ENCODE assay signal across 8 cellular contexts in the genomic region with DNA sequence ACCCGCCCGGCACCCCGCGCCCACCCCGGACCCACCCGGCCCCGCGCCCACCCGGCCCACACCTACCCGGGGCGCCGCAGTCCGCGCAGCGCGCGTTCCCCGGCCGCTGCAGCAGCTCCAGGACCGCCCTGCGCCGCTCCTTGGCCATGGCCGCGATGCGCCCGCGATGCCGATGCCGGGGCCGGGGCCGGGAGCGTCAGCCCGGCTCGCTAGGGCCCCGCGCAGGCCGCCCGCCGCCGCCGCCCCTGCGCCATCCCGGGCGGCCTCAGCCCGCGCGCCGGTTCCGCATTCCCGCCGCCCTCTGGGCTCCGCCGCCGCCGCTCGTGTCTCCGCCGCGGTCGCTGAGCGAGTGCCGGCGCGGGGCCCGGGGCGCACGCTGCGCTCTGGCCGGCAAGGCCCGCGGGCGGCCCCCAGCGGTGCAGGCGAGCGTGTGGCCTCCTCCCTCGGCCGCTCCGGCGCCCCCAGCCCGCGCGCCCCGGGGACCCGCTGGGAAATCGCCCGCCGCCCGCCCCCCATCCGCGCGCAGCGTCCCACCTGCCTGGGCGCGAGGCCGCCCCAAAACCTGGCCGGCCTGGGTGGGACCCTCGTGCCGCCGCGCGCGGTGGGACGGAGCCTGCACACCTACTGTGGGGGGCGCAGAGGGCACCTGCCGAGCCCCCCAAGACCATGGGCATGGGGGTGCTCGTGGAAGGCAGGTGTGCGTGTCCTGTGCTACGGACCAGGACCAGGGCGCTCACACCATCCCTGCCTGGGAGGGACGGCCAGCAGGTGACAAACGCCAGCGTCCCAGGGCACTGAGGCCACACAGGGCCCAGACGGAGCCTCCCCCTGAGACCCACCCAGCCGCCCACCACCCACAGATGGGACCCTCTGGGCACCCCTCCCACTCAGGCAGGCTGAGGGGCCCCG. TPM values are rescaled to one million over a fixed set of nuclear protein-coding genes. Genes with fewer than 3 reads are reported as not detected.
A peak's percentile ranks its signal among the peaks of the same experiment; 100 is the strongest.
DNase-seq lines count a peak whose midpoint lies in the region; ATAC-seq and TF ChIP-seq lines count a peak whose summit lies in the region.

A gene with protein sequence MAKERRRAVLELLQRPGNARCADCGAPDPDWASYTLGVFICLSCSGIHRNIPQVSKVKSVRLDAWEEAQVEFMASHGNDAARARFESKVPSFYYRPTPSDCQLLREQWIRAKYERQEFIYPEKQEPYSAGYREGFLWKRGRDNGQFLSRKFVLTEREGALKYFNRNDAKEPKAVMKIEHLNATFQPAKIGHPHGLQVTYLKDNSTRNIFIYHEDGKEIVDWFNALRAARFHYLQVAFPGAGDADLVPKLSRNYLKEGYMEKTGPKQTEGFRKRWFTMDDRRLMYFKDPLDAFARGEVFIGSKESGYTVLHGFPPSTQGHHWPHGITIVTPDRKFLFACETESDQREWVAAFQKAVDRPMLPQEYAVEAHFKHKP (minus strand): TSS at position 351 of the 909 bp plus-strand sequence. CDS start 203 bp downstream, at position 148.

- H3K9me3 Mint-ChIP-seq in H9, result peaks cover 0 to 3% of the 10 kb centered on the region in 2 experiments; a peak in 1 of 5 replicates
- no peaks in the 10 kb centered on the region for H3K9me3 Mint-ChIP-seq in activated naive CD4-positive, alpha-beta T cell treated with anti-CD3 and anti-CD28 coated beads for 36 hours

- no peak within 1 kb of the TSS for H3K4ac ChIP-seq in H9 (ENCODE audit: low read depth, low read length)

- peaks cover 41% of the 10 kb centered on the region for H3K27me3 Mint-ChIP-seq in H9 (ENCODE audit: low read depth)
- peaks cover 7% of the 10 kb centered on the region for H3K27me3 Mint-ChIP-seq in activated naive CD4-positive, alpha-beta T cell treated with anti-CD3 and anti-CD28 coated beads for 36 hours (ENCODE audit: low read depth)

- no peak within 1 kb of the TSS for H3K27ac ChIP-seq in H9 (ENCODE audit: insufficient read length, low read depth, low read length)
- H3K27ac ChIP-seq in PC-3 (ENCODE audit: low read length), result no peak within 1 kb of the TSS

- H3K4me2 ChIP-seq in H9 (ENCODE audit: insufficient read depth, insufficient read length, low read length) (peak within 1 kb of the TSS; percentile 61), PC-3 (ENCODE audit: low read length) (peak within 1 kb of the TSS; percentile 85)

- no peak within 1 kb of the TSS for H2BK15ac ChIP-seq in H9 (ENCODE audit: low read depth, low read length)

- H2AFZ ChIP-seq in H9 (ENCODE audit: low read length) (no peak within 1 kb of the TSS), PC-3 (ENCODE audit: low read length) (peak within 1 kb of the TSS; percentile 50)

- H4K8ac ChIP-seq in H9 (replicated peaks; ENCODE audit: insufficient read length, low read depth, low read length), result no peak within 1 kb of the TSS

- no peaks in the 10 kb centered on the region for H3K9me2 ChIP-seq in PC-3 (replicated peaks; ENCODE audit: low read length)

- peak within 1 kb of the TSS; percentile 74 for H3K4me3 ChIP-seq in PC-3 (ENCODE audit: low read length)

- no peak within 1 kb of the TSS for H3K18ac ChIP-seq in H9 (ENCODE audit: insufficient read length, low read depth, low read length)

- intact Hi-C loops in PC-3 (cut with micrococcal nuclease), result no loop called here
- intact Hi-C loops in activated naive CD4-positive, alpha-beta T cell treated with anti-CD3 and anti-CD28 coated beads for 36 hours (cut with micrococcal nuclease), result loop anchor here (1.0 kb wide), 2 partner anchors 46 to 168 kb away; no protein-coding TSS in a partner anchor
- intact Hi-C loops in left ventricle myocardium superior (cut with micrococcal nuclease), result no loop called here
- intact Hi-C loops in posterior cingulate gyrus (cut with DNase I), result loop anchor here (2.0 kb wide), 1 partner anchor 42 kb away; no protein-coding TSS in a partner anchor

- H3K79me2 ChIP-seq in H9 (ENCODE audit: insufficient read depth, low read length), result no peaks in the 10 kb centered on the region
- H3K79me2 ChIP-seq in PC-3 (ENCODE audit: low read length), result peaks cover 12% of the 10 kb centered on the region; the same call in 1 of the 2 replicates

- no peak within 1 kb of the TSS for H3K9ac ChIP-seq in H9 (ENCODE audit: extremely low read depth, insufficient read length, low read length)
- H3K9ac ChIP-seq in PC-3 (ENCODE audit: low read length), result no peak within 1 kb of the TSS

- no peak within 1 kb of the TSS for H3K27ac Mint-ChIP-seq in H9
- no peak within 1 kb of the TSS for H3K27ac Mint-ChIP-seq in activated naive CD4-positive, alpha-beta T cell treated with anti-CD3 and anti-CD28 coated beads for 36 hours

- no peak within 1 kb of the TSS for H3K23ac ChIP-seq in H9 (ENCODE audit: insufficient read length, low read depth, low read length)

- no peaks in the 10 kb centered on the region for H3K36me3 ChIP-seq in PC-3 (ENCODE audit: low read depth, low read length)

- peaks cover 5% of the 10 kb centered on the region for H3K23me2 ChIP-seq in H9 (ENCODE audit: insufficient read length, low read depth, low read length, poor library complexity, severe bottlenecking)

- BruUV-seq in PC-3 (replicated peaks; lab: Mats Ljungman, UMichigan), result no TSS peak

- H3K4me3 Mint-ChIP-seq in H9, result peak within 1 kb of the TSS; percentile 53 to 80
- H3K4me3 Mint-ChIP-seq in activated naive CD4-positive, alpha-beta T cell treated with anti-CD3 and anti-CD28 coated beads for 36 hours, result peak within 1 kb of the TSS; percentile 49

- no peak within 1 kb of the TSS for H4K5ac ChIP-seq in H9 (ENCODE audit: insufficient read length, low read depth, low read length)

- H2BK20ac ChIP-seq in H9 (ENCODE audit: low read depth, low read length, poor library complexity, severe bottlenecking), result no peak within 1 kb of the TSS

- no peak within 1 kb of the TSS for H3K14ac ChIP-seq in H9 (ENCODE audit: insufficient read depth, low read length)

- H2BK120ac ChIP-seq in H9 (ENCODE audit: low read depth, low read length, poor library complexity, severe bottlenecking), result no peak within 1 kb of the TSS

- no peak within 1 kb of the TSS for H2BK5ac ChIP-seq in H9 (ENCODE audit: insufficient read length, low read length)

- H3F3A ChIP-seq in PC-3 (ENCODE audit: low read length, unreplicated experiment), result no peaks in the 10 kb centered on the region

- TF ChIP-seq CTCF in H9 (conservative IDR thresholded peaks at IDR 0.05), result no peak; the same call in 2 of the 3 replicates
- no peak for TF ChIP-seq CTCF in PC-3 (conservative IDR thresholded peaks at IDR 0.05; ENCODE audit: low read depth, low read length)

- no peaks in the 10 kb centered on the region for H4K20me1 ChIP-seq in H9 (ENCODE audit: control insufficient read depth, insufficient read depth, insufficient read length)
- no peaks in the 10 kb centered on the region for H4K20me1 ChIP-seq in PC-3 (ENCODE audit: low read length)

- H3K4me1 Mint-ChIP-seq in H9, result peaks cover 2 to 7% of the 10 kb centered on the region in 2 experiments
- no peaks in the 10 kb centered on the region for H3K4me1 Mint-ChIP-seq in activated naive CD4-positive, alpha-beta T cell treated with anti-CD3 and anti-CD28 coated beads for 36 hours (ENCODE audit: low read depth)

- no peak within 1 kb of the TSS for H3K56ac ChIP-seq in H9 (ENCODE audit: insufficient read length, low read depth, low read length)

- H2AK5ac ChIP-seq in H9 (ENCODE audit: insufficient read length, low read length), result no peak within 1 kb of the TSS

- CTCF ChIA-PET in PC-3 (lab: Charles Lee), result interaction anchor here (0.6 kb wide), 1 partner anchor 46 kb away, joined by 3 read pairs; no protein-coding TSS in a partner anchor
- CTCF ChIA-PET in activated naive CD4-positive, alpha-beta T cell treated with anti-CD3 and anti-CD28 coated beads for 36 hours (lab: Charles Lee), result interaction anchor here (0.6 to 2.7 kb wide), 4 partner anchors 9 to 89 kb away, joined by 4 to 19 read pairs (median 4); no protein-coding TSS in a partner anchor

- no peak within 1 kb of the TSS for H3T11ph ChIP-seq in H9 (ENCODE audit: low read length)

- POLR2A ChIA-PET in PC-3 (lab: Charles Lee; ENCODE audit: unreplicated experiment), result no interaction called here

- no peaks in the 10 kb centered on the region; a peak in 1 of 7 replicates for H3K36me3 Mint-ChIP-seq in H9 (ENCODE audit: insufficient read depth in 1 of 3, low read depth in 3 of 3)
- H3K36me3 Mint-ChIP-seq in activated naive CD4-positive, alpha-beta T cell treated with anti-CD3 and anti-CD28 coated beads for 36 hours (ENCODE audit: low read depth), result no peaks in the 10 kb centered on the region

- no peaks in the 10 kb centered on the region for H3K4me1 ChIP-seq in H9 (ENCODE audit: insufficient read depth, low read length)
- H3K4me1 ChIP-seq in PC-3 (ENCODE audit: insufficient read depth, low read length), result peaks cover 12% of the 10 kb centered on the region

- ATAC-seq in PC-3 (peak; percentile 56), left ventricle myocardium superior (peak; percentile 64)

- H3K79me1 ChIP-seq in H9 (ENCODE audit: insufficient read depth, low read depth, low read length, poor library complexity, severe bottlenecking), result no peaks in the 10 kb centered on the region

- no peak within 1 kb of the TSS for H2BK12ac ChIP-seq in H9 (ENCODE audit: insufficient read length, low read depth, low read length)

- peak; percentile 72 for DNase-seq in GDM1 (lab: John Stamatoyannopoulos, UW)
- DNase-seq in H9, result peak; percentile 42
- peak; percentile 62 for DNase-seq in PC-3
- DNase-seq in activated naive CD4-positive, alpha-beta T cell treated with anti-CD3 and anti-CD28 coated beads for 36 hours, result peak; percentile 54
- DNase-seq in left ventricle myocardium superior, result peak; percentile 78
- DNase-seq in posterior cingulate gyrus, result peak in 6 of 10 donors; percentile 49 to 95 (median 78)
- no peak for DNase-seq in cerebellar cortex (ENCODE audit: low spot score)
- DNase-seq in DMS153 treated with DMSO at 0.1 percent for 48 hours (lab: John Stamatoyannopoulos, UW; ENCODE audit: unreplicated experiment), result no peak

- WGBS in H9 (ENCODE audit: extremely low coverage, insufficient read length, low lambda C conversion rate), result no CpG with 5 or more reads among the region's 115 CpGs

- H4K91ac ChIP-seq in H9 (ENCODE audit: insufficient read length, low read depth, low read length), result no peak within 1 kb of the TSS

- no peaks in the 10 kb centered on the region for H3K9me3 ChIP-seq in H9 (ENCODE audit: control insufficient read depth, low read depth, low read length)
- no peaks in the 10 kb centered on the region for H3K9me3 ChIP-seq in PC-3 (ENCODE audit: low read length)

- peaks cover 3% of the 10 kb centered on the region; the same call in 1 of the 2 replicates for H3K27me3 ChIP-seq in H9 (ENCODE audit: insufficient read depth, low read length)
- H3K27me3 ChIP-seq in PC-3 (ENCODE audit: low read length), result no peaks in the 10 kb centered on the region

RNA-seq across cellular contexts. Expression of the gene that starts here (rescaled TPM):
- total RNA-seq in H9 (2021) (6.2 and 6.8 TPM in 2 replicates), PC-3 (2014; rRNA removed) (31.2 and 36.4 TPM in 2 replicates), left ventricle myocardium superior (10.2 TPM)
- 1 to 10 TPM; 8.0 to 9.9 TPM for total RNA-seq in activated naive CD4-positive, alpha-beta T cell treated with anti-CD3 and anti-CD28 coated beads for 36 hours

Comparison
In these comparisons a context has a peak if more than half of its experiments do, and no peak if none do; other contexts are left out.
1. DNase-seq: peak in GDM1 (single experiment), H9 (single experiment), PC-3 (single experiment), activated naive CD4-positive, alpha-beta T cell treated with anti-CD3 and anti-CD28 coated beads for 36 hours (single experiment), left ventricle myocardium superior (single experiment) and posterior cingulate gyrus (6 of 10); none in cerebellar cortex (single experiment) and DMS153 treated with DMSO at 0.1 percent for 48 hours (single experiment).
2. intact Hi-C loops: an anchor here in activated naive CD4-positive, alpha-beta T cell treated with anti-CD3 and anti-CD28 coated beads for 36 hours (1.0 kb wide) and posterior cingulate gyrus (2.0 kb wide); none called in PC-3 and left ventricle myocardium superior.